Comparison of ENCODE assay signal across 2 cellular contexts in the genomic region with DNA sequence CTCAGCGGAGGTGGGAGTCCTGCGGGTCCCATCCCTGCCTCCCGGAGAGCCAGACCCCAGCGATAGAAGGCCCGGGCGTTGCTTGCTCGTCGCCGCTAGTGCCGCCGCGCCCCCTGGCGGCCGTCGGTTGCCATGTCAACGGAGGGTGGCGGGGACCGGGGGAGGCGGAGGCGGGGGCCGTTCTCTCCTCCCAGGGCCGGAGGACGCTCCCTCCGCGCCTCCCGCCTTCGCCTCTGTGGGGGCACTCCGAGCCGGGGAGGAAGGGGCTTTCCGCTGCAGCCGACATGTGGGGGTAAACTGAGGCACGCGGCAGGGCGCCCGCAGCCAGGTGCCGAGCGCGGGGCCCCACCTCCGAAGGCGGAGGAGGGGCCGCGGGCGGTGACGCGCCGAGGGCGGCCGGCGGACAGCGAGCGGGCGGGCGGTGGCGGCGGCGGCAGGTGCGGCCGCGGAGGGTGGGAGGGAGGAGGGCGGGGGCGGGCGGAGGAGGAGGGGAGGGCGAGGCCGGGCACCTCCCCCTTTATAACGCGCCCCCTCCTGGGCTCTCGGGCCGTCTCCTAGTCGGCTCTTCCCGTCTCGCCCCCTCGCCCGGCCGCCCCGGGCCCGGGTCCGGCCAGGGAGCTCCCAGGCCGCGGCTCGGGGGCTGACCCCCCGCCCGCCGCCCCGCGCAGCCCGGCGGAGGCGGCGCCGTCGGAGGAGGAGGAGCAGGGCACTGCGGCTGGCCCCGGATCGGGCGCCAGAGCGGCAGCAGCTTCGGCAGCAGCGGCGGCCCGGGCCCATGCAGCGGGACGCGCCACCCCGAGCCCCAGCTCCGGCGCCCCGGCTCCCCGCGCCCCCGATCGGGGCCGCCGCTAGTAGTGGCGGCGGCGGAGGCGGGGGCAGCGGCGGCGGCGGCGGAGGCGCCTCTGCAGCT.
TF ChIP-seq lines count a peak whose summit lies in the region.

No MANE protein-coding gene starts in this region.

TF ChIP-seq in HEK293, 187 proteins besides CTCF, POLR2A, EP300 and RAD21 (continued from another document and continues in another):
- TF ChIP-seq, protein P1, sequence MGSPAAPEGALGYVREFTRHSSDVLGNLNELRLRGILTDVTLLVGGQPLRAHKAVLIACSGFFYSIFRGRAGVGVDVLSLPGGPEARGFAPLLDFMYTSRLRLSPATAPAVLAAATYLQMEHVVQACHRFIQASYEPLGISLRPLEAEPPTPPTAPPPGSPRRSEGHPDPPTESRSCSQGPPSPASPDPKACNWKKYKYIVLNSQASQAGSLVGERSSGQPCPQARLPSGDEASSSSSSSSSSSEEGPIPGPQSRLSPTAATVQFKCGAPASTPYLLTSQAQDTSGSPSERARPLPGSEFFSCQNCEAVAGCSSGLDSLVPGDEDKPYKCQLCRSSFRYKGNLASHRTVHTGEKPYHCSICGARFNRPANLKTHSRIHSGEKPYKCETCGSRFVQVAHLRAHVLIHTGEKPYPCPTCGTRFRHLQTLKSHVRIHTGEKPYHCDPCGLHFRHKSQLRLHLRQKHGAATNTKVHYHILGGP (tag by site-specific recombination; IDR thresholded peaks at IDR 0.05): no peak
- TF ChIP-seq ZNF155 (tag by site-specific recombination; IDR thresholded peaks at IDR 0.05) (no peak), ZNF114 (tag by site-specific recombination; IDR thresholded peaks at IDR 0.05) (no peak), ZNF214 (tag by site-specific recombination; IDR thresholded peaks at IDR 0.05; ENCODE audit: borderline replicate concordance) (no peak), MZF1 (tag by site-specific recombination; IDR thresholded peaks at IDR 0.05; ENCODE audit: borderline replicate concordance) (no peak), ZSCAN23 (tag by site-specific recombination; IDR thresholded peaks at IDR 0.05) (no peak), KLF10 (tag by site-specific recombination; IDR thresholded peaks at IDR 0.05) (peak; percentile 50), ZNF391 (tag by site-specific recombination; IDR thresholded peaks at IDR 0.05; ENCODE audit: borderline replicate concordance, low read depth) (no peak), ZNF530 (tag by site-specific recombination; IDR thresholded peaks at IDR 0.05; ENCODE audit: low read depth) (no peak), ZNF529 (tag by site-specific recombination; IDR thresholded peaks at IDR 0.05; ENCODE audit: insufficient replicate concordance) (no peak), ZNF248 (tag by site-specific recombination; IDR thresholded peaks at IDR 0.05) (no peak), ZNF423 (tag by site-specific recombination; IDR thresholded peaks at IDR 0.05) (0 out of 2 replicates have a peak, but pooled peaks have one; percentile 29), ZFHX2 (tag by site-specific recombination; conservative IDR thresholded peaks at IDR 0.05) (peak; percentile 84), SALL2 (tag by site-specific recombination; IDR thresholded peaks at IDR 0.05; ENCODE audit: borderline replicate concordance) (no peak), ZNF292 (tag by site-specific recombination; IDR thresholded peaks at IDR 0.05; ENCODE audit: borderline replicate concordance, low read depth) (no peak), ZNF558 (tag by site-specific recombination; IDR thresholded peaks at IDR 0.05) (no peak), ZNF830 (tag by site-specific recombination; IDR thresholded peaks at IDR 0.05; ENCODE audit: low read depth) (no peak), ZNF354C (tag by site-specific recombination; IDR thresholded peaks at IDR 0.05; ENCODE audit: borderline replicate concordance, low read depth) (no peak), ZNF132 (tag by site-specific recombination; IDR thresholded peaks at IDR 0.05; ENCODE audit: borderline replicate concordance) (no peak), ZNF76 (tag by site-specific recombination; IDR thresholded peaks at IDR 0.05; ENCODE audit: borderline replicate concordance, low read depth) (no peak), ZNF544 (tag by site-specific recombination; IDR thresholded peaks at IDR 0.05) (no peak), ZNF549 (tag by site-specific recombination; IDR thresholded peaks at IDR 0.05) (no peak), PRDM1 (tag by site-specific recombination; IDR thresholded peaks at IDR 0.05) (no peak)
- TF ChIP-seq, protein P2, sequence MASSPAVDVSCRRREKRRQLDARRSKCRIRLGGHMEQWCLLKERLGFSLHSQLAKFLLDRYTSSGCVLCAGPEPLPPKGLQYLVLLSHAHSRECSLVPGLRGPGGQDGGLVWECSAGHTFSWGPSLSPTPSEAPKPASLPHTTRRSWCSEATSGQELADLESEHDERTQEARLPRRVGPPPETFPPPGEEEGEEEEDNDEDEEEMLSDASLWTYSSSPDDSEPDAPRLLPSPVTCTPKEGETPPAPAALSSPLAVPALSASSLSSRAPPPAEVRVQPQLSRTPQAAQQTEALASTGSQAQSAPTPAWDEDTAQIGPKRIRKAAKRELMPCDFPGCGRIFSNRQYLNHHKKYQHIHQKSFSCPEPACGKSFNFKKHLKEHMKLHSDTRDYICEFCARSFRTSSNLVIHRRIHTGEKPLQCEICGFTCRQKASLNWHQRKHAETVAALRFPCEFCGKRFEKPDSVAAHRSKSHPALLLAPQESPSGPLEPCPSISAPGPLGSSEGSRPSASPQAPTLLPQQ (tag by site-specific recombination; IDR thresholded peaks at IDR 0.05): peak; percentile 55; the same call in 1 of the 2 replicates
- TF ChIP-seq, protein P3, sequence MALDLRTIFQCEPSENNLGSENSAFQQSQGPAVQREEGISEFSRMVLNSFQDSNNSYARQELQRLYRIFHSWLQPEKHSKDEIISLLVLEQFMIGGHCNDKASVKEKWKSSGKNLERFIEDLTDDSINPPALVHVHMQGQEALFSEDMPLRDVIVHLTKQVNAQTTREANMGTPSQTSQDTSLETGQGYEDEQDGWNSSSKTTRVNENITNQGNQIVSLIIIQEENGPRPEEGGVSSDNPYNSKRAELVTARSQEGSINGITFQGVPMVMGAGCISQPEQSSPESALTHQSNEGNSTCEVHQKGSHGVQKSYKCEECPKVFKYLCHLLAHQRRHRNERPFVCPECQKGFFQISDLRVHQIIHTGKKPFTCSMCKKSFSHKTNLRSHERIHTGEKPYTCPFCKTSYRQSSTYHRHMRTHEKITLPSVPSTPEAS (tag by site-specific recombination; IDR thresholded peaks at IDR 0.05): no peak
- TF ChIP-seq, protein P4, sequence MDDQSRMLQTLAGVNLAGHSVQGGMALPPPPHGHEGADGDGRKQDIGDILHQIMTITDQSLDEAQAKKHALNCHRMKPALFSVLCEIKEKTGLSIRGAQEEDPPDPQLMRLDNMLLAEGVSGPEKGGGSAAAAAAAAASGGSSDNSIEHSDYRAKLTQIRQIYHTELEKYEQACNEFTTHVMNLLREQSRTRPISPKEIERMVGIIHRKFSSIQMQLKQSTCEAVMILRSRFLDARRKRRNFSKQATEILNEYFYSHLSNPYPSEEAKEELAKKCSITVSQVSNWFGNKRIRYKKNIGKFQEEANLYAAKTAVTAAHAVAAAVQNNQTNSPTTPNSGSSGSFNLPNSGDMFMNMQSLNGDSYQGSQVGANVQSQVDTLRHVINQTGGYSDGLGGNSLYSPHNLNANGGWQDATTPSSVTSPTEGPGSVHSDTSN (CRISPR knock-in tag; IDR thresholded peaks at IDR 0.05): no peak
- TF ChIP-seq, protein P5, sequence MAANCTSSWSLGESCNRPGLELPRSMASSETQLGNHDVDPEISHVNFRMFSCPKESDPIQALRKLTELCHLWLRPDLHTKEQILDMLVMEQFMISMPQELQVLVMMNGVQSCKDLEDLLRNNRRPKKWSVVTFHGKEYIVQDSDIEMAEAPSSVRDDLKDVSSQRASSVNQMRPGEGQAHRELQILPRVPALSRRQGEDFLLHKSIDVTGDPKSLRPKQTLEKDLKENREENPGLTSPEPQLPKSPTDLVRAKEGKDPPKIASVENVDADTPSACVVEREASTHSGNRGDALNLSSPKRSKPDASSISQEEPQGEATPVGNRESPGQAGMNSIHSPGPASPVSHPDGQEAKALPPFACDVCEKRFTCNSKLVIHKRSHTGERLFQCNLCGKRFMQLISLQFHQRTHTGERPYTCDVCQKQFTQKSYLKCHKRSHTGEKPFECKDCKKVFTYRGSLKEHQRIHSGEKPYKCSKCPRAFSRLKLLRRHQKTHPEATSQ (tag by site-specific recombination; IDR thresholded peaks at IDR 0.05): no peak

TF ChIP-seq in SK-N-SH treated with all-trans-retinoic acid at 6 μM for 48 hours, 23 proteins besides CTCF, POLR2A, EP300 and RAD21 (continued from another document):
- TF ChIP-seq, protein P6, sequence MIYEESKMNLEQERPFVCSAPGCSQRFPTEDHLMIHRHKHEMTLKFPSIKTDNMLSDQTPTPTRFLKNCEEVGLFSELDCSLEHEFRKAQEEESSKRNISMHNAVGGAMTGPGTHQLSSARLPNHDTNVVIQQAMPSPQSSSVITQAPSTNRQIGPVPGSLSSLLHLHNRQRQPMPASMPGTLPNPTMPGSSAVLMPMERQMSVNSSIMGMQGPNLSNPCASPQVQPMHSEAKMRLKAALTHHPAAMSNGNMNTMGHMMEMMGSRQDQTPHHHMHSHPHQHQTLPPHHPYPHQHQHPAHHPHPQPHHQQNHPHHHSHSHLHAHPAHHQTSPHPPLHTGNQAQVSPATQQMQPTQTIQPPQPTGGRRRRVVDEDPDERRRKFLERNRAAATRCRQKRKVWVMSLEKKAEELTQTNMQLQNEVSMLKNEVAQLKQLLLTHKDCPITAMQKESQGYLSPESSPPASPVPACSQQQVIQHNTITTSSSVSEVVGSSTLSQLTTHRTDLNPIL (CRISPR knock-in tag; IDR thresholded peaks at IDR 0.05; ENCODE audit: low read depth): no peak
- no peak for TF ChIP-seq ZFP30 (CRISPR knock-in tag; IDR thresholded peaks at IDR 0.05)
- no peak for TF ChIP-seq PPARA (CRISPR knock-in tag; IDR thresholded peaks at IDR 0.05; ENCODE audit: borderline replicate concordance)
- no peak for TF ChIP-seq ZNF8 (CRISPR knock-in tag; IDR thresholded peaks at IDR 0.05)
- TF ChIP-seq ISL1 (CRISPR knock-in tag; IDR thresholded peaks at IDR 0.05): no peak
- TF ChIP-seq TOX (CRISPR knock-in tag; IDR thresholded peaks at IDR 0.05; ENCODE audit: borderline replicate concordance): no peak
- TF ChIP-seq ZFP3 (CRISPR knock-in tag; IDR thresholded peaks at IDR 0.05): no peak
